1 cellular context compared by ENCODE assay signal in genomic region chr6:12751694-12752304, GRCh38.
TF ChIP-seq lines count a peak whose summit lies in the region.

No MANE protein-coding gene starts in this region.

TF ChIP-seq in HepG2, 621 proteins besides CTCF, POLR2A, EP300 and RAD21 (continued from another document and continues in another):
- TF ChIP-seq ZNF646 (CRISPR knock-in tag; IDR thresholded peaks at IDR 0.05) = no peak
- TF ChIP-seq NKX3-1 (CRISPR knock-in tag; IDR thresholded peaks at IDR 0.05) = peak; percentile 92
- no peak for TF ChIP-seq ZC3H4 (CRISPR knock-in tag; IDR thresholded peaks at IDR 0.05; ENCODE audit: borderline replicate concordance)
- TF ChIP-seq TEAD2 (CRISPR knock-in tag; IDR thresholded peaks at IDR 0.05) = 0 out of 2 replicates have a peak, but pooled peaks have one; percentile 41
- TF ChIP-seq KAT7 (CRISPR knock-in tag; IDR thresholded peaks at IDR 0.05; ENCODE audit: borderline replicate concordance) = no peak
- peak; percentile 34; the same call in 1 of the 2 replicates for TF ChIP-seq ZNF574 (CRISPR knock-in tag; IDR thresholded peaks at IDR 0.05)
- TF ChIP-seq FIP1L1 (IDR thresholded peaks at IDR 0.05; ENCODE audit: borderline replicate concordance, insufficient read depth, low read depth, low read length) = no peak
- TF ChIP-seq MBNL3 (CRISPR knock-in tag; conservative IDR thresholded peaks at IDR 0.05) = no peak
- TF ChIP-seq ZNF7 (CRISPR knock-in tag; IDR thresholded peaks at IDR 0.05) = no peak
- TF ChIP-seq SIN3B (IDR thresholded peaks at IDR 0.05; ENCODE audit: low read length) = no peak
- no peak for TF ChIP-seq ZIK1 (CRISPR knock-in tag; IDR thresholded peaks at IDR 0.05; ENCODE audit: borderline replicate concordance, low read depth)
- TF ChIP-seq PLRG1 (conservative IDR thresholded peaks at IDR 0.05) = no peak
- TF ChIP-seq SPEN (CRISPR knock-in tag; IDR thresholded peaks at IDR 0.05; ENCODE audit: low read depth) = no peak
- no peak for TF ChIP-seq ZXDC (CRISPR knock-in tag; IDR thresholded peaks at IDR 0.05)
- TF ChIP-seq ZNF607 (CRISPR knock-in tag; IDR thresholded peaks at IDR 0.05; ENCODE audit: borderline replicate concordance) = no peak
- TF ChIP-seq ZGPAT (CRISPR knock-in tag; IDR thresholded peaks at IDR 0.05) = no peak
- TF ChIP-seq ZNF598 (CRISPR knock-in tag; IDR thresholded peaks at IDR 0.05; ENCODE audit: borderline replicate concordance) = no peak
- TF ChIP-seq BRF2 (CRISPR knock-in tag; IDR thresholded peaks at IDR 0.05) = no peak
- no peak for TF ChIP-seq ZNF674 (CRISPR knock-in tag; IDR thresholded peaks at IDR 0.05; ENCODE audit: low read depth)
- TF ChIP-seq RXRA (CRISPR knock-in tag; IDR thresholded peaks at IDR 0.05) = no peak
- TF ChIP-seq ARID3A (IDR thresholded peaks at IDR 0.05; ENCODE audit: low read depth, low read length) = no peak
- no peak for TF ChIP-seq ZNF3 (CRISPR knock-in tag; IDR thresholded peaks at IDR 0.05)
- no peak for TF ChIP-seq ZSCAN31 (CRISPR knock-in tag; IDR thresholded peaks at IDR 0.05; ENCODE audit: low read depth)
- TF ChIP-seq ZBTB25 (CRISPR knock-in tag; IDR thresholded peaks at IDR 0.05) = peak; percentile 79
- no peak for TF ChIP-seq SOX13 (IDR thresholded peaks at IDR 0.05)
- peak in 1 of 2 experiments; percentile 39; a peak in 1 of 4 replicates for TF ChIP-seq SOX13 (CRISPR knock-in tag; conservative IDR thresholded peaks at IDR 0.05 in 1 of 2, IDR thresholded peaks at IDR 0.05 in 1 of 2)
- no peak for TF ChIP-seq SAFB2 (CRISPR knock-in tag; IDR thresholded peaks at IDR 0.05; ENCODE audit: borderline replicate concordance, low read depth)
- TF ChIP-seq ZFX (CRISPR knock-in tag; IDR thresholded peaks at IDR 0.05; ENCODE audit: low read depth) = no peak
- TF ChIP-seq REL (CRISPR knock-in tag; conservative IDR thresholded peaks at IDR 0.05) = no peak
- TF ChIP-seq ZNF740 (CRISPR knock-in tag; IDR thresholded peaks at IDR 0.05) = no peak
- no peak for TF ChIP-seq RFX1 (IDR thresholded peaks at IDR 0.05)
- no peak for TF ChIP-seq PTBP1 (IDR thresholded peaks at IDR 0.05; ENCODE audit: low read depth, low read length, poor library complexity, severe bottlenecking)
- no peak for TF ChIP-seq ZNF800 (CRISPR knock-in tag; IDR thresholded peaks at IDR 0.05)
- TF ChIP-seq ZNF580 (CRISPR knock-in tag; IDR thresholded peaks at IDR 0.05; ENCODE audit: borderline replicate concordance, low read depth) = peak; percentile 62; the same call in 1 of the 2 replicates
- TF ChIP-seq RFXAP (CRISPR knock-in tag; IDR thresholded peaks at IDR 0.05; ENCODE audit: borderline replicate concordance) = no peak
- TF ChIP-seq HOXA3 (CRISPR knock-in tag; IDR thresholded peaks at IDR 0.05) = no peak
- no peak for TF ChIP-seq RBFOX2 (IDR thresholded peaks at IDR 0.05; ENCODE audit: low read depth, low read length)
- no peak for TF ChIP-seq NCOR1 (IDR thresholded peaks at IDR 0.05; ENCODE audit: borderline replicate concordance, low read length)
- peak; percentile 53; the same call in 1 of the 2 replicates for TF ChIP-seq ZNF644 (CRISPR knock-in tag; IDR thresholded peaks at IDR 0.05; ENCODE audit: low read depth)
- TF ChIP-seq ZNF709 (CRISPR knock-in tag; IDR thresholded peaks at IDR 0.05) = 0 out of 2 replicates have a peak, but pooled peaks have one; percentile 52
- TF ChIP-seq FOXM1 (CRISPR knock-in tag; IDR thresholded peaks at IDR 0.05) = peak; percentile 83; the same call in 1 of the 2 replicates
- TF ChIP-seq HDAC2 (CRISPR knock-in tag; IDR thresholded peaks at IDR 0.05) = peak; percentile 73
- TF ChIP-seq NR2F2 (IDR thresholded peaks at IDR 0.05; ENCODE audit: borderline replicate concordance, low read depth) = no peak
- no peak for TF ChIP-seq ZNF510 (CRISPR knock-in tag; IDR thresholded peaks at IDR 0.05; ENCODE audit: low read depth)
